Comparison of ENCODE assay signal across 10 cellular contexts in the genomic region with DNA sequence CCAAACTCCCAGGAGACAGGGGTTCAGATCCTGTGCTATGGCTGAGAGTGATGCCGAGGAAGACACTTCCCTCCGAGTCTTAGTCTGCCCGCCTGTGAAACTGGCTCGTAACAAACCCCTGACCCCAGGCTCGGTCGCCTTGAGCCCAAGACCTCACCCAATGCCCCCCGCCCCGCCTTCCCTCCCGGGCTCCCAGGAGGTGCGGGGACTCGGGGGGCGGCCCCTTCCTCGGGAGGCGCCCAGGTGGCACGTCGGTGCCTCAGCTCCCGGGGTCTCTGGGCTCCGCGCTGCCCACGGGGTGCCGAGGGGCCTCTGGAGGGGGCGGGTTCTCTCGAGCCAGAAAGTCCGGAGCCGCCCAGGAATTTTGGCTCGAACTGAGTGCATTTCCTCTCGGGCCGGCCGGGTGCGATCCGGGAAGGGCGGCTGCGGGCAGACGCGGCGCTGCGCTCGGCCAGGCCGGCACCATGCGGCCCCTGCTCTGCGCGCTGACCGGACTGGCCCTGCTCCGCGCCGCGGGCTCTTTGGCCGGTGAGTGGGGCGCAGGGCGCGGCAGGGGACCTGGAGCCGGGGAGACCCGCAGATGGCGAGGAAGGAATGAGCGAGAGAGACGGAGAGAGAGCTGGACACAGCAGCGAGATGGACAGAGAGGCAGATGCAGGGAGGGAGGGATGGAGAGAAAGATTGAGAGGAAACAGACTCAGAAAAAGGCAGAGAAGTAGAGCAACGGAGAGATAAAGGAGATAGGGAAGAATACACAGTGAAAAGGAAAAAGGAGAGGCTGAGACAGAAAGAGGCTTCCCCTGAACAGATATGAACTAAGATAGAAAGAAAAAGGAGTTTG. TPM values are rescaled to one million over a fixed set of nuclear protein-coding genes. Genes with fewer than 3 reads are reported as not detected.
DNase-seq lines count a peak whose midpoint lies in the region; ATAC-seq, FAIRE-seq and TF ChIP-seq lines count a peak whose summit lies in the region.
"Had no signal": no experiment of that assay in that cellular context is flagged by ENCODE, and none has a peak within 500 bp of the region (broad histone marks: within the 10 kb centered on the region; RNA-seq: fewer than 3 reads in every experiment).

A gene with protein sequence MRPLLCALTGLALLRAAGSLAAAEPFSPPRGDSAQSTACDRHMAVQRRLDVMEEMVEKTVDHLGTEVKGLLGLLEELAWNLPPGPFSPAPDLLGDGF (plus strand): TSS at position 432 of the 841 bp plus-strand sequence. CDS start 33 bp downstream, at position 465.

- ATAC-seq in HG03439 (IDR thresholded peaks at IDR 0.05; ENCODE audit: unreplicated experiment) = no peak

- H3K4me3 ChIP-seq in HFF-Myc (replicated peaks; ENCODE audit: low read depth, low read length) (peak within 1 kb of the TSS; percentile 53), bronchial epithelial cell (ENCODE audit: low read depth, low read length) (peak within 1 kb of the TSS; percentile 18), skeletal muscle satellite cell (ENCODE audit: low read length) (peak within 1 kb of the TSS; percentile 72)

- no peaks in the 10 kb centered on the region for H3K9me3 ChIP-seq in skeletal muscle satellite cell (replicated peaks; ENCODE audit: low read length)

- FAIRE-seq in bronchial epithelial cell (lab: Jason Lieb, UNC) (no peak), GM12891 (lab: Jason Lieb, UNC) (no peak)

- H3K4me1 ChIP-seq in skeletal muscle satellite cell (ENCODE audit: control insufficient read depth, insufficient read depth, low read length) = peaks cover 24% of the 10 kb centered on the region

- DNase-seq in HFF-Myc (ENCODE audit: extremely low read depth, low read depth) = no peak
- DNase-seq in bronchial epithelial cell (ENCODE audit: low read depth) = no peak
- DNase-seq in islet precursor cell = peak; percentile 75
- DNase-seq in activated naive CD4-positive, alpha-beta T cell (lab: John Stamatoyannopoulos, UW) = no peak
- no peak for DNase-seq in cerebellum (ENCODE audit: low spot score)
- no peak for DNase-seq in GM12891 (ENCODE audit: insufficient read length, low spot score)
- DNase-seq: activated CD4-positive, alpha-beta T cell treated with anti-CD3 and anti-CD28 coated beads for 4 hours had no signal

- H3K36me3 ChIP-seq in bronchial epithelial cell (ENCODE audit: control insufficient read depth, insufficient read depth, low read length) = no peaks in the 10 kb centered on the region
- no peaks in the 10 kb centered on the region for H3K36me3 ChIP-seq in skeletal muscle satellite cell (ENCODE audit: insufficient read depth, low read length)

- no peak for TF ChIP-seq POLR2A in GM12891 (IDR thresholded peaks at IDR 0.05; ENCODE audit: low read depth, low read length)

- H3K27me3 ChIP-seq in bronchial epithelial cell (ENCODE audit: control insufficient read depth, insufficient read depth, low read length) (peaks cover 10% of the 10 kb centered on the region), skeletal muscle satellite cell (ENCODE audit: control insufficient read depth, insufficient read depth, low read length) (peaks cover 5% of the 10 kb centered on the region)

- TF ChIP-seq CTCF in HFF-Myc (IDR thresholded peaks at IDR 0.05; ENCODE audit: low read depth, low read length, missing control alignments) = no peak
- TF ChIP-seq CTCF in bronchial epithelial cell (IDR thresholded peaks at IDR 0.05; ENCODE audit: insufficient read depth, low read length, severe bottlenecking) = no peak

- peak within 1 kb of the TSS; percentile 91 for H3K4me2 ChIP-seq in skeletal muscle satellite cell (ENCODE audit: low read length)

- H3K9ac ChIP-seq in skeletal muscle satellite cell (ENCODE audit: low read depth, low read length) = peak within 1 kb of the TSS; percentile 72

TF ChIP-seq in GM12891, 5 proteins besides CTCF, POLR2A, EP300 and RAD21:
- TF ChIP-seq SPI1 (IDR thresholded peaks at IDR 0.05; ENCODE audit: low read depth, low read length) = no peak

RNA-seq across cellular contexts. Expression of the gene that starts here (rescaled TPM):
- total RNA-seq in bronchial epithelial cell (0.13 TPM in 1 of 2 replicates, not detected in the other), cerebellum (6.3 TPM)
- total RNA-seq in skeletal muscle satellite cell (2012; rRNA removed) = 17.2 and 32.1 TPM in 2 replicates
- not detected for polyA plus RNA-seq in GM12891 (2012; ENCODE audit: low read depth, missing spikeins)
- total RNA-seq: HT-29 had no signal

Comparison
In these comparisons a context has a peak if more than half of its experiments do, and no peak if none do; other contexts are left out.
1. H3K4me3 ChIP-seq: peak in every context shown above with its lines; median percentile 72 in skeletal muscle satellite cell; 53 in HFF-Myc; 18 in bronchial epithelial cell.